ENCODE assay signal across 11 cellular contexts in genomic region chr2:1715184-1716012, GRCh38. TPM values are rescaled to one million over a fixed set of nuclear protein-coding genes. Genes with fewer than 3 reads are reported as not detected.
DNase-seq lines count a peak whose midpoint lies in the region; ATAC-seq lines count a peak whose summit lies in the region.
"Had no signal": no experiment of that assay in that cellular context is flagged by ENCODE, and none has a peak within 500 bp of the region (broad histone marks: within the 10 kb centered on the region; RNA-seq: fewer than 3 reads in every experiment).

No MANE protein-coding gene starts in this region.

- no peak for ATAC-seq in natural killer cell treated with Interleukin-12 subunit alpha and Interleukin-12 subunit beta and Interleukin-15 and Interleukin-18, amount 100 ng/mL, for 72 hours
- ATAC-seq in HG03039 (IDR thresholded peaks at IDR 0.05; ENCODE audit: unreplicated experiment) (no peak), HG03025 (IDR thresholded peaks at IDR 0.05; ENCODE audit: low FRiP score, unreplicated experiment) (no peak)
- ATAC-seq: activated T-cell treated with anti-CD3 and anti-CD28 coated beads, Interleukin-2, amount 50 U/mL, for 4 hours had no signal

- no peaks in the 10 kb centered on the region for H3K36me3 Mint-ChIP-seq in natural killer cell treated with Interleukin-12 subunit alpha and Interleukin-12 subunit beta and Interleukin-15 and Interleukin-18, amount 100 ng/mL, for 72 hours

- H3K4me3 Mint-ChIP-seq in natural killer cell treated with Interleukin-12 subunit alpha and Interleukin-12 subunit beta and Interleukin-15 and Interleukin-18, amount 100 ng/mL, for 72 hours, result no peak overlapping the region
- H3K4me3 Mint-ChIP-seq: activated T-cell treated with anti-CD3 and anti-CD28 coated beads, Interleukin-2, amount 50 U/mL, for 4 hours; stimulated activated naive CD8-positive, alpha-beta T cell treated with anti-CD3 and anti-CD28 coated beads, Interleukin-15, Interleukin-2, amounts not matched to agents 100 ng/mL and 50 ng/mL, for 24 hours had no signal

- peaks cover 6% of the 10 kb centered on the region for H3K9me3 Mint-ChIP-seq in natural killer cell treated with Interleukin-12 subunit alpha and Interleukin-12 subunit beta and Interleukin-15 and Interleukin-18, amount 100 ng/mL, for 72 hours
- H3K9me3 Mint-ChIP-seq: activated T-cell treated with anti-CD3 and anti-CD28 coated beads, Interleukin-2, amount 50 U/mL, for 4 hours; stimulated activated naive CD8-positive, alpha-beta T cell treated with anti-CD3 and anti-CD28 coated beads, Interleukin-15, Interleukin-2, amounts not matched to agents 100 ng/mL and 50 ng/mL, for 24 hours had no signal

- H3K27ac Mint-ChIP-seq in natural killer cell treated with Interleukin-12 subunit alpha and Interleukin-12 subunit beta and Interleukin-15 and Interleukin-18, amount 100 ng/mL, for 72 hours, result no peak overlapping the region
- H3K27ac Mint-ChIP-seq: stimulated activated naive CD8-positive, alpha-beta T cell treated with anti-CD3 and anti-CD28 coated beads, Interleukin-15, Interleukin-2, amounts not matched to agents 100 ng/mL and 50 ng/mL, for 24 hours had no signal

- DNase-seq in GM03348 (ENCODE audit: low spot score), result peak; percentile 48
- DNase-seq in SHP77 (lab: John Stamatoyannopoulos, UW), result peak; percentile 93 to 98
- DNase-seq in glomerular endothelial cell (ENCODE audit: extremely low read depth, low read depth, low spot score), result peak; percentile 54
- peak; percentile 31 for DNase-seq in retina
- no peak for DNase-seq in natural killer cell treated with Interleukin-12 subunit alpha and Interleukin-12 subunit beta and Interleukin-15 and Interleukin-18, amount 100 ng/mL, for 72 hours (ENCODE audit: low spot score)
- DNase-seq in hippocampal formation (lab: John Stamatoyannopoulos, UW), result no peak
- DNase-seq: activated T-cell treated with anti-CD3 and anti-CD28 coated beads, Interleukin-2, amount 50 U/mL, for 4 hours; NCI-H1048 had no signal

- H3K27me3 Mint-ChIP-seq in natural killer cell treated with Interleukin-12 subunit alpha and Interleukin-12 subunit beta and Interleukin-15 and Interleukin-18, amount 100 ng/mL, for 72 hours, result peaks cover 0 to 8% of the 10 kb centered on the region in 2 donors

- no peaks in the 10 kb centered on the region for H3K4me1 Mint-ChIP-seq in natural killer cell treated with Interleukin-12 subunit alpha and Interleukin-12 subunit beta and Interleukin-15 and Interleukin-18, amount 100 ng/mL, for 72 hours (ENCODE audit: low read depth in 2 of 2)

RNA-seq across cellular contexts. Expression of gene PXDN, which starts 28.9 kb away (rescaled TPM):
- total RNA-seq in glomerular endothelial cell, result 1,281 and 1,930 TPM in 2 replicates
- total RNA-seq in natural killer cell treated with Interleukin-12 subunit alpha and Interleukin-12 subunit beta and Interleukin-15 and Interleukin-18, amount 100 ng/mL, for 72 hours, result 1 to 10 TPM; 3.4 to 3.6 TPM

Comparison
In these comparisons a context has a peak if more than half of its experiments do, and no peak if none do; other contexts are left out.
1. DNase-seq: peak in GM03348 (single experiment), SHP77 (2 of 2), glomerular endothelial cell (single experiment) and retina (single experiment); none in natural killer cell treated with Interleukin-12 subunit alpha and Interleukin-12 subunit beta and Interleukin-15 and Interleukin-18, amount 100 ng/mL, for 72 hours (single experiment) and hippocampal formation (0 of 2).
2. RNA of gene PXDN, which starts 28.9 kb away (total RNA-seq): 1,281 to 1,930 TPM in glomerular endothelial cell; 3.4 to 3.6 TPM in natural killer cell treated with Interleukin-12 subunit alpha and Interleukin-12 subunit beta and Interleukin-15 and Interleukin-18, amount 100 ng/mL, for 72 hours; every median in the first group is over 100 times any median in the second.